Comparison of ENCODE assay signal across 5 cellular contexts in the genomic region with DNA sequence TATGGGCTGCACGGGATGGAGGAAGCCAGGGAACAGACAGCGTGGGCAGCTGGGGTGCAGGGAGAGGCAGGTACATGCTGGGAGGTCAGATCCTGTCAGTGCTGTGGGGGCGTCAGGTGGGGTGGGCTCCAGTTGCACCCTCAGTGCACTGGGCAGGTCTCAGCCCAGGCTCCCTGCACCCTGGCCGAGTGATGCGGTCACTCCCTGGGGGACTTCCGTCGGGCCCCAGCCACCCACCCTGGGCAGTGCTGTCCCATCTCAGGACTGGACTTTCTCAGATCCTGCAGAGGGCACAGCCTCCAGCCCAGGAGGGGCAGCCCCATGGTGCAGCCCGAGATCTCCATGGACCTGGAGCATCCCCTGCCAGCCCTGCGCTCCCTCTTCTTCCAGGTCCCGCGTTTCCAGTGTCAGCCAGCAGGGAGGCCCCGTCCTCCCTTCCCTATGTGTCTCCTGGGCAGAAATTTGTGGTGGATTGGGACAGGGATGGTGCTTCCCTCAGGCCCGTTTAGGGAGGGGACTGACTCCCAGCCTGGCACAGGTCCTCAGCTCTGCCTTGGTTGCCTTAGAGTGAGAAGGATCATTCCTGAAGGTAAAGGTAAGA. TPM values are rescaled to one million over a fixed set of nuclear protein-coding genes. Genes with fewer than 3 reads are reported as not detected.
"Had no signal": no experiment of that assay in that cellular context is flagged by ENCODE, and none has a peak within 500 bp of the region (broad histone marks: within the 10 kb centered on the region; RNA-seq: fewer than 3 reads in every experiment).

No MANE protein-coding gene starts in this region.

RNA-seq across cellular contexts. Expression of gene SPATA31C2, which starts 10.5 kb away (rescaled TPM):
- total RNA-seq: HepG2, HT-29, HT1080, IMR-90 had no signal
- polyA plus RNA-seq: HepG2, IgD-negative memory B cell had no signal
